ENCODE assay signal across 26 cellular contexts in genomic region chr17:73914536-73915274, GRCh38.
"Had no signal": no experiment of that assay in that cellular context is flagged by ENCODE, and none has a peak within 500 bp of the region (broad histone marks: within the 10 kb centered on the region; RNA-seq: fewer than 3 reads in every experiment).

No MANE protein-coding gene starts in this region.

- H3K9ac ChIP-seq: parathyroid adenoma had no signal

- H3K79me2 ChIP-seq: parathyroid adenoma had no signal

- H2AFZ ChIP-seq: parathyroid adenoma had no signal

- DNase-seq: effector memory CD4-positive, alpha-beta T cell; esophagus squamous epithelium; foreskin fibroblast; glutamatergic neuron; islet precursor cell; mammary epithelial cell; mucosa of descending colon; natural killer cell; nucleus accumbens; psoas muscle; retina; sigmoid colon; stimulated activated CD4-positive, alpha-beta T cell treated with anti-CD3 and anti-CD28 coated beads, Interleukin-2, amount 100 ng/mL, for 24 hours; stimulated activated CD4-positive, alpha-beta T cell treated with anti-CD3 and anti-CD28 coated beads, Interleukin-4, amount 100 ng/mL, for 4 hours; stimulated activated naive CD4-positive, alpha-beta T cell; stomach; substantia nigra; transverse colon had no signal

- H3K4me3 Mint-ChIP-seq: natural killer cell, neural crest cell had no signal

- H3K4me1 ChIP-seq: esophagus squamous epithelium, gastroesophageal sphincter, parathyroid adenoma, psoas muscle, sigmoid colon, stomach, transverse colon had no signal

- H3K4me1 Mint-ChIP-seq: neural crest cell had no signal

- H3K36me3 ChIP-seq: esophagus squamous epithelium, gastroesophageal sphincter, sigmoid colon, stomach, thoracic aorta, transverse colon had no signal

- H3K27ac ChIP-seq: coronary artery, epithelial cell of prostate, esophagus squamous epithelium, gastroesophageal sphincter, parathyroid adenoma, psoas muscle, sigmoid colon, skin epidermis, stomach, thoracic aorta, transverse colon had no signal

- ATAC-seq: gastroesophageal sphincter, left lobe of liver, mucosa of descending colon, natural killer cell, psoas muscle had no signal

- H3K27ac Mint-ChIP-seq: natural killer cell had no signal

- H3K4me3 ChIP-seq: coronary artery, esophagus squamous epithelium, gastroesophageal sphincter, mucosa of descending colon, psoas muscle, sigmoid colon, skin epidermis, stomach, thoracic aorta, transverse colon had no signal

- H3K9me3 ChIP-seq: sigmoid colon had no signal
